ENCODE assay signal across 16 cellular contexts in genomic region chr7:2190531-2190930, GRCh38. TPM values are rescaled to one million over a fixed set of nuclear protein-coding genes. Genes with fewer than 3 reads are reported as not detected.
DNase-seq lines count a peak whose midpoint lies in the region; ATAC-seq and TF ChIP-seq lines count a peak whose summit lies in the region.
"Had no signal": no experiment of that assay in that cellular context is flagged by ENCODE, and none has a peak within 500 bp of the region (broad histone marks: within the 10 kb centered on the region; RNA-seq: fewer than 3 reads in every experiment).

No MANE protein-coding gene starts in this region.

- no peak overlapping the region for H3K27ac Mint-ChIP-seq in naive thymus-derived CD4-positive, alpha-beta T cell
- H3K27ac Mint-ChIP-seq: T-helper 17 cell had no signal

- no peak for ATAC-seq in naive thymus-derived CD4-positive, alpha-beta T cell
- no peak for ATAC-seq in aorta (ENCODE audit: low FRiP score)
- no peak for ATAC-seq in GM19395 (IDR thresholded peaks at IDR 0.05; ENCODE audit: unreplicated experiment)
- ATAC-seq: T-helper 17 cell had no signal

- H3K27ac ChIP-seq in SK-N-SH (ENCODE audit: low read depth in 2 of 2, low read length in 1 of 2) (peak overlapping the region in 1 of 2 experiments; percentile 42; a peak in 1 of 4 replicates), aorta (ENCODE audit: low read depth in 1 of 2, low read length in 2 of 2) (no peak overlapping the region)
- no peak overlapping the region for H3K27ac ChIP-seq in naive thymus-derived CD4-positive, alpha-beta T cell (ENCODE audit: low read depth, low read length)

- no peak for TF ChIP-seq CTCF in SK-N-SH (IDR thresholded peaks at IDR 0.05)

- H3K36me3 ChIP-seq in SK-N-SH (replicated peaks in 1 of 2; ENCODE audit: control insufficient read depth in 1 of 2, insufficient read depth in 2 of 2, low read length in 1 of 2) (peaks cover 11 to 28% of the 10 kb centered on the region in 2 experiments), aorta (ENCODE audit: control insufficient read depth in 1 of 2, insufficient read depth in 2 of 2, low read length in 1 of 2) (no peaks in the 10 kb centered on the region)
- H3K36me3 ChIP-seq in naive thymus-derived CD4-positive, alpha-beta T cell (ENCODE audit: control insufficient read depth in 2 of 3, insufficient read depth in 3 of 3, low read length in 3 of 3): peaks cover 0 to 9% (median 0%) of the 10 kb centered on the region in 3 experiments

- H3K4me1 Mint-ChIP-seq in naive thymus-derived CD4-positive, alpha-beta T cell: peaks cover 0 to 4% (median 0%) of the 10 kb centered on the region in 7 donors

- H3K9me3 Mint-ChIP-seq in naive thymus-derived CD4-positive, alpha-beta T cell: peaks cover 0 to 17% (median 3%) of the 10 kb centered on the region in 11 donors

- TF ChIP-seq RAD21 in SK-N-SH (IDR thresholded peaks at IDR 0.05; ENCODE audit: low read length): no peak

- no peak overlapping the region for H3K9ac ChIP-seq in SK-N-SH

- H2AFZ ChIP-seq in SK-N-SH (ENCODE audit: low read depth): no peak overlapping the region

- H3K36me3 Mint-ChIP-seq in naive thymus-derived CD4-positive, alpha-beta T cell: peaks cover 3 to 61% (median 50%) of the 10 kb centered on the region in 5 donors

- no peak overlapping the region for H3K4me3 Mint-ChIP-seq in naive thymus-derived CD4-positive, alpha-beta T cell
- H3K4me3 Mint-ChIP-seq: T-helper 17 cell had no signal

- H4K20me1 ChIP-seq in SK-N-SH (ENCODE audit: insufficient read depth): no peaks in the 10 kb centered on the region

- intact Hi-C loops in naive thymus-derived CD4-positive, alpha-beta T cell (cut with micrococcal nuclease): no loop called here
- intact Hi-C loops in aorta (cut with DNase I): no loop called here

- peaks cover 19% of the 10 kb centered on the region; the same call in 1 of the 2 replicates for H3K79me2 ChIP-seq in SK-N-SH (ENCODE audit: insufficient read depth)

- H3K27me3 ChIP-seq in SK-N-SH (ENCODE audit: insufficient read depth) (no peaks in the 10 kb centered on the region), aorta (ENCODE audit: control insufficient read depth in 1 of 2, insufficient read depth in 2 of 2, low read length in 1 of 2) (no peaks in the 10 kb centered on the region)
- H3K27me3 ChIP-seq in naive thymus-derived CD4-positive, alpha-beta T cell (ENCODE audit: control insufficient read depth in 2 of 2, insufficient read depth in 2 of 2, low read length in 2 of 2): no peaks in the 10 kb centered on the region

- peak; percentile 83 for DNase-seq in DMS153 (lab: John Stamatoyannopoulos, UW)
- peak; percentile 37 to 81 (median 78) for DNase-seq in NCI-H1417 (lab: John Stamatoyannopoulos, UW)
- no peak for DNase-seq in SK-N-SH
- peak; percentile 51 for DNase-seq in islet precursor cell
- DNase-seq in Kasumi-1 (lab: John Stamatoyannopoulos, UW): no peak
- DNase-seq in naive thymus-derived CD4-positive, alpha-beta T cell: no peak
- no peak for DNase-seq in aorta
- DNase-seq: activated CD4-positive, alpha-beta T cell treated with anti-CD3 and anti-CD28 coated beads for 1 hour; activated naive CD4-positive, alpha-beta T cell treated with anti-CD3 and anti-CD28 coated beads, Interleukin-2, amount 50 U/mL, for 16 hours; effector memory CD4-positive, alpha-beta T cell; midbrain; NCI-H1048; NCI-H526; occipital lobe; T-helper 17 cell had no signal

- H3K9me3 ChIP-seq in SK-N-SH (peaks cover 10% of the 10 kb centered on the region; the same call in 1 of the 2 replicates), aorta (ENCODE audit: control insufficient read depth, low read length) (no peaks in the 10 kb centered on the region)
- H3K9me3 ChIP-seq in naive thymus-derived CD4-positive, alpha-beta T cell (ENCODE audit: control insufficient read depth in 2 of 3, low read length in 3 of 3): peaks cover 0 to 5% (median 0%) of the 10 kb centered on the region in 3 experiments

- POLR2A ChIA-PET in SK-N-SH (lab: Yijun Ruan, JAX): no interaction called here
- POLR2A ChIA-PET in naive thymus-derived CD4-positive, alpha-beta T cell (lab: Charles Lee): no interaction called here

- CTCF ChIA-PET in SK-N-SH (lab: Yijun Ruan, JAX): interaction anchor here (1.1 to 1.5 kb wide), 2 partner anchors 11 to 12 kb away, joined by 3 to 4 read pairs; no protein-coding TSS in a partner anchor
- CTCF ChIA-PET in naive thymus-derived CD4-positive, alpha-beta T cell (lab: Charles Lee): no interaction called here

- H3K4me2 ChIP-seq in SK-N-SH: no peak overlapping the region

- H3K4me1 ChIP-seq in SK-N-SH (ENCODE audit: control insufficient read depth in 1 of 2, insufficient read depth in 2 of 2, low read depth in 1 of 2, low read length in 1 of 2) (peaks cover 0 to 14% of the 10 kb centered on the region in 2 experiments; a peak in 2 of 4 replicates), aorta (ENCODE audit: control insufficient read depth in 1 of 2, insufficient read depth in 2 of 2, low read length in 2 of 2) (no peaks in the 10 kb centered on the region)
- H3K4me1 ChIP-seq in naive thymus-derived CD4-positive, alpha-beta T cell (ENCODE audit: control insufficient read depth in 2 of 2, insufficient read depth in 2 of 2, low read length in 2 of 2): no peaks in the 10 kb centered on the region

- 92% methylated on average over 10 of the region's 10 CpGs for WGBS in SK-N-SH (ENCODE audit: low lambda C conversion rate)
- 88 to 91% methylated on average over 10 of the region's 10 CpGs for WGBS in aorta, 2 donors

- no peaks in the 10 kb centered on the region for H3K9me2 ChIP-seq in SK-N-SH

- no peaks in the 10 kb centered on the region for H3F3A ChIP-seq in SK-N-SH (replicated peaks; ENCODE audit: insufficient read depth)

- H3K27me3 Mint-ChIP-seq in naive thymus-derived CD4-positive, alpha-beta T cell: no peaks in the 10 kb centered on the region
- H3K27me3 Mint-ChIP-seq: T-helper 17 cell had no signal

- no peak overlapping the region for H3K4me3 ChIP-seq in SK-N-SH (ENCODE audit: low read depth in 2 of 2, low read length in 1 of 2)
- H3K4me3 ChIP-seq in naive thymus-derived CD4-positive, alpha-beta T cell (ENCODE audit: low read length): no peak overlapping the region
- no peak overlapping the region for H3K4me3 ChIP-seq in aorta (ENCODE audit: low read length in 2 of 2)

- TF ChIP-seq EP300 in SK-N-SH (IDR thresholded peaks at IDR 0.05; ENCODE audit: borderline replicate concordance in 1 of 2, low read depth in 1 of 2, low read length in 1 of 2): no peak

TF ChIP-seq in SK-N-SH, 30 proteins besides CTCF, POLR2A, EP300 and RAD21 (continues in another document):
- TF ChIP-seq JUND (IDR thresholded peaks at IDR 0.05) (peak; percentile 13; the same call in 1 of the 2 replicates), RCOR1 (IDR thresholded peaks at IDR 0.05; ENCODE audit: low read length) (no peak), ELF1 (IDR thresholded peaks at IDR 0.05) (no peak), MEF2A (IDR thresholded peaks at IDR 0.05; ENCODE audit: borderline replicate concordance, low read depth) (no peak), NFIC (IDR thresholded peaks at IDR 0.05; ENCODE audit: borderline replicate concordance) (no peak), PBX3 (IDR thresholded peaks at IDR 0.05) (peak; percentile 62), TCF12 (IDR thresholded peaks at IDR 0.05) (0 out of 2 replicates have a peak, but pooled peaks have one; percentile 10), USF2 (IDR thresholded peaks at IDR 0.05; ENCODE audit: borderline replicate concordance, low read depth, low read length) (no peak), TEAD4 (IDR thresholded peaks at IDR 0.05; ENCODE audit: borderline replicate concordance, insufficient read depth) (no peak)
- TF ChIP-seq, protein P1, sequence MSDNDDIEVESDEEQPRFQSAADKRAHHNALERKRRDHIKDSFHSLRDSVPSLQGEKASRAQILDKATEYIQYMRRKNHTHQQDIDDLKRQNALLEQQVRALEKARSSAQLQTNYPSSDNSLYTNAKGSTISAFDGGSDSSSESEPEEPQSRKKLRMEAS (IDR thresholded peaks at IDR 0.05; ENCODE audit: low read depth): no peak

RNA-seq across cellular contexts. Expression of gene MAD1L1, which starts 42.2 kb away (rescaled TPM):
- polyA plus RNA-seq in SK-N-SH (2012; rRNA removed) (28.7 and 46.2 TPM in 2 replicates), aorta (10 to 100 TPM; 14.8 to 20.1 TPM)
- 20.4 and 23.6 TPM in 2 replicates for polyA plus RNA-seq in SK-N-SH (2012; cell fraction: cytosol; rRNA removed)
- polyA plus RNA-seq in SK-N-SH (2012; cell fraction: nucleus; rRNA removed): 29.9 and 64.7 TPM in 2 replicates
- 100 to 1,000 TPM; 112 to 141 (median 125) TPM for total RNA-seq in naive thymus-derived CD4-positive, alpha-beta T cell
- polyA plus RNA-seq in naive thymus-derived CD4-positive, alpha-beta T cell: 100 to 1,000 TPM; 269 to 314 TPM
- total RNA-seq in aorta: 10 to 100 TPM; 20.3 to 35.8 TPM

RNA-seq across cellular contexts. Expression of gene MRM2, which starts 51.5 kb away (rescaled TPM):
- polyA plus RNA-seq in SK-N-SH (2012; rRNA removed): 30.7 and 34.8 TPM in 2 replicates
- polyA plus RNA-seq in SK-N-SH (2012; cell fraction: cytosol; rRNA removed): 36.0 and 37.6 TPM in 2 replicates
- polyA plus RNA-seq in SK-N-SH (2012; cell fraction: nucleus; rRNA removed): 13.9 and 18.7 TPM in 2 replicates
- 10 to 100 TPM in 3 of 5 experiments, 1 to 10 TPM in 2; 7.1 to 30.7 (median 20.0) TPM for total RNA-seq in naive thymus-derived CD4-positive, alpha-beta T cell
- 10 to 100 TPM; 37.8 to 58.3 TPM for polyA plus RNA-seq in naive thymus-derived CD4-positive, alpha-beta T cell
- 10 to 100 TPM; 11.5 to 14.9 TPM for total RNA-seq in aorta
- 10 to 100 TPM; 14.4 to 19.8 TPM for polyA plus RNA-seq in aorta

RNA-seq across cellular contexts. Expression of gene NUDT1, which starts 51.5 kb away (rescaled TPM):
- polyA plus RNA-seq in SK-N-SH (2012; rRNA removed) (79.5 and 98.1 TPM in 2 replicates), aorta (10 to 100 TPM; 21.0 to 30.8 TPM)
- 69.1 and 83.0 TPM in 2 replicates for polyA plus RNA-seq in SK-N-SH (2012; cell fraction: cytosol; rRNA removed)
- polyA plus RNA-seq in SK-N-SH (2012; cell fraction: nucleus; rRNA removed): 53.9 and 64.3 TPM in 2 replicates
- 10 to 100 TPM; 14.0 to 77.7 (median 22.6) TPM for total RNA-seq in naive thymus-derived CD4-positive, alpha-beta T cell
- 10 to 100 TPM; 60.1 to 61.1 TPM for polyA plus RNA-seq in naive thymus-derived CD4-positive, alpha-beta T cell
- 10 to 100 TPM; 11.1 to 11.9 TPM for total RNA-seq in aorta

Comparison
In these comparisons a context has a peak if more than half of its experiments do, and no peak if none do; other contexts are left out.
1. DNase-seq: peak in DMS153 (single experiment), NCI-H1417 (3 of 3) and islet precursor cell (single experiment); none in SK-N-SH (single experiment), Kasumi-1 (0 of 2), naive thymus-derived CD4-positive, alpha-beta T cell (0 of 9) and aorta (0 of 2).